In genomic region chr6:15628499-15629131, GRCh38 we compare ENCODE assay signal across 9 cellular contexts. TPM values are rescaled to one million over a fixed set of nuclear protein-coding genes. Genes with fewer than 3 reads are reported as not detected.
A peak's percentile ranks its signal among the peaks of the same experiment; 100 is the strongest.
DNase-seq lines count a peak whose midpoint lies in the region; ATAC-seq and TF ChIP-seq lines count a peak whose summit lies in the region.
"Had no signal": no experiment of that assay in that cellular context is flagged by ENCODE, and none has a peak within 500 bp of the region (broad histone marks: within the 10 kb centered on the region; RNA-seq: fewer than 3 reads in every experiment).

No MANE protein-coding gene starts in this region.

- peaks cover 20% of the 10 kb centered on the region for H3K4me1 ChIP-seq in osteoblast (ENCODE audit: insufficient read depth, low read length)

- no peak overlapping the region for H3K4me3 Mint-ChIP-seq in activated naive CD4-positive, alpha-beta T cell treated with anti-CD3 and anti-CD28 coated beads for 36 hours

- no peaks in the 10 kb centered on the region for H3K36me3 ChIP-seq in osteoblast (ENCODE audit: insufficient read depth, low read length)

- H3K4me2 ChIP-seq in osteoblast (ENCODE audit: insufficient read depth, low read length): peak overlapping the region; percentile 49

- H3K27ac ChIP-seq in osteoblast (ENCODE audit: low read depth, low read length): peak overlapping the region; percentile 42

- no peak overlapping the region for H3K27ac Mint-ChIP-seq in activated naive CD4-positive, alpha-beta T cell treated with anti-CD3 and anti-CD28 coated beads for 36 hours

- CTCF ChIA-PET in activated naive CD4-positive, alpha-beta T cell treated with anti-CD3 and anti-CD28 coated beads for 36 hours (lab: Charles Lee): interaction anchor here (0.7 kb wide), 1 partner anchor 10 kb away, joined by 4 read pairs; no protein-coding TSS in a partner anchor

- H3K9me3 Mint-ChIP-seq in activated naive CD4-positive, alpha-beta T cell treated with anti-CD3 and anti-CD28 coated beads for 36 hours: no peaks in the 10 kb centered on the region

- no peak overlapping the region for H3K4me3 ChIP-seq in osteoblast (ENCODE audit: insufficient read depth, low read length)

- no peak for ATAC-seq in HG02885 (IDR thresholded peaks at IDR 0.05; ENCODE audit: poor library complexity, unreplicated experiment)
- no peak for ATAC-seq in HG03045 (IDR thresholded peaks at IDR 0.05; ENCODE audit: unreplicated experiment)
- ATAC-seq in GM21526 (IDR thresholded peaks at IDR 0.05; ENCODE audit: low FRiP score, unreplicated experiment): no peak

- no peak overlapping the region for H2AFZ ChIP-seq in osteoblast (ENCODE audit: low read length)

- TF ChIP-seq CTCF in osteoblast (IDR thresholded peaks at IDR 0.05; ENCODE audit: extremely low read depth, low read depth, low read length): no peak

- no peaks in the 10 kb centered on the region for H3K27me3 ChIP-seq in osteoblast (ENCODE audit: insufficient read depth, low read length)

- H3K27me3 Mint-ChIP-seq in activated naive CD4-positive, alpha-beta T cell treated with anti-CD3 and anti-CD28 coated beads for 36 hours (ENCODE audit: low read depth): no peaks in the 10 kb centered on the region

- peaks cover 36% of the 10 kb centered on the region for H3K4me1 Mint-ChIP-seq in activated naive CD4-positive, alpha-beta T cell treated with anti-CD3 and anti-CD28 coated beads for 36 hours (ENCODE audit: low read depth)

- H4K20me1 ChIP-seq in osteoblast (ENCODE audit: insufficient read depth, low read length): peaks cover 3% of the 10 kb centered on the region

- no peaks in the 10 kb centered on the region for H3K9me3 ChIP-seq in osteoblast (ENCODE audit: low read depth, low read length)

- peaks cover 4% of the 10 kb centered on the region for H3K79me2 ChIP-seq in osteoblast (ENCODE audit: insufficient read depth, low read length)

- DNase-seq in AG08396 (ENCODE audit: low spot score) (peak; percentile 73), LHCN-M2 (ENCODE audit: low read depth) (peak; percentile 85), osteoblast (ENCODE audit: insufficient read length, low spot score, missing footprints) (peak; percentile 87), GM19240 (ENCODE audit: insufficient read length, low spot score) (no peak)
- peak; percentile 78 for DNase-seq in activated naive CD4-positive, alpha-beta T cell treated with anti-CD3 and anti-CD28 coated beads for 36 hours
- DNase-seq: NCI-H1092 had no signal

- H3K36me3 Mint-ChIP-seq in activated naive CD4-positive, alpha-beta T cell treated with anti-CD3 and anti-CD28 coated beads for 36 hours (ENCODE audit: low read depth): peaks cover 21% of the 10 kb centered on the region

- intact Hi-C loops in activated naive CD4-positive, alpha-beta T cell treated with anti-CD3 and anti-CD28 coated beads for 36 hours (cut with micrococcal nuclease): loop anchor here (10.0 kb wide), 6 partner anchors 104 to 1714 kb away; no protein-coding TSS in a partner anchor

RNA-seq across cellular contexts. Expression of gene DTNBP1, which starts 34.2 kb away (rescaled TPM):
- total RNA-seq in LHCN-M2 (2014; rRNA removed): 1.9 and 6.1 TPM in 2 replicates
- 18.2 TPM for polyA plus RNA-seq in LHCN-M2 (2012)
- 10 to 100 TPM; 14.6 to 16.3 TPM for total RNA-seq in activated naive CD4-positive, alpha-beta T cell treated with anti-CD3 and anti-CD28 coated beads for 36 hours
- total RNA-seq in osteoblast: 5.8 and 9.1 TPM in 2 replicates
